In genomic region chr17:50589112-50589712, GRCh38 we compare ENCODE assay signal across 1 cellular context.
TF ChIP-seq lines count a peak whose summit lies in the region.

No MANE protein-coding gene starts in this region.

TF ChIP-seq in HepG2, 621 proteins besides CTCF, POLR2A, EP300 and RAD21:
- 0 out of 2 replicates have a peak, but pooled peaks have one; percentile 51 for TF ChIP-seq FOXO4 (CRISPR knock-in tag; conservative IDR thresholded peaks at IDR 0.05)
- TF ChIP-seq ZNF318 (CRISPR knock-in tag; IDR thresholded peaks at IDR 0.05), result no peak
